8 cellular contexts compared by ENCODE assay signal in genomic region chrX:67545772-67546495, GRCh38.
DNase-seq lines count a peak whose midpoint lies in the region; ATAC-seq lines count a peak whose summit lies in the region.

No MANE protein-coding gene starts in this region.

- no peaks in the 10 kb centered on the region for H3K9me3 ChIP-seq in SK-N-MC (ENCODE audit: low read depth, low read length)

- H3K36me3 ChIP-seq in SK-N-MC (ENCODE audit: insufficient read depth, low read length) = no peaks in the 10 kb centered on the region

- peak overlapping the region; percentile 81 for H3K4me3 ChIP-seq in SK-N-MC

- ATAC-seq in HG03378 (IDR thresholded peaks at IDR 0.05; ENCODE audit: unreplicated experiment) = no peak

- H3K9ac ChIP-seq in SK-N-MC (ENCODE audit: insufficient read length) = no peak overlapping the region

- intact Hi-C loops in head of caudate nucleus (cut with DNase I) = no loop called here
- intact Hi-C loops in posterior cingulate gyrus (cut with DNase I) = no loop called here

- no peak overlapping the region for H3K27ac ChIP-seq in SK-N-MC

- DNase-seq in EL (peak; percentile 41), SK-N-MC (ENCODE audit: low read depth, low spot score) (no peak), head of caudate nucleus (peak in 29 of 42 donors; percentile 1 to 47 (median 16)), posterior cingulate gyrus (peak in 7 of 10 donors; percentile 6 to 80 (median 33)), COLO668 (lab: John Stamatoyannopoulos, UW; ENCODE audit: unreplicated experiment) (no peak), HuH-7 (ENCODE audit: low spot score) (no peak), LoVo (ENCODE audit: low spot score) (no peak)

Comparison
In these comparisons a context has a peak if more than half of its experiments do, and no peak if none do; other contexts are left out.
1. DNase-seq: peak in EL (single experiment), head of caudate nucleus (29 of 42) and posterior cingulate gyrus (7 of 10); none in SK-N-MC (single experiment), COLO668 (single experiment), HuH-7 (single experiment) and LoVo (single experiment).